9 cellular contexts compared by ENCODE assay signal in the genomic region with DNA sequence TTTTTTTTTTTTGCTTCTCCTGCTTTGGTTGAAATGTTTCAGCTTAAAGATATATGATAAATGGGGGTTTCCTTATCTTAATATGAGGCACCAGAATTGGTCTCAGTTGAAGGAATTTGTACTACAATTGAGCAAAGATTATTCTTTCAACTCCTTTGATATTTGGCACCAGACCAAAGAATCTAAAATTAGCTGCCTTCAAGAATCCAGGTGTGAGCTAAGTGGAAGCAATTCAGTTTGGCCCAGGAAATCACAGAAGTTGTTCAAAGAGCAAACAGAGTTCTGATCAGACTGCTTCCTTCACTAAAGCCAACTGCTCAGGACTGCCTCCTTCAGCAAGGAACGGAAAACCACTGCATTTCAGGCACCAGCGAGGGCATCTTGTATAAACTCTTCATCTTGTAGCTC.
DNase-seq lines count a peak whose midpoint lies in the region; ATAC-seq and TF ChIP-seq lines count a peak whose summit lies in the region.
"Had no signal": no experiment of that assay in that cellular context is flagged by ENCODE, and none has a peak within 500 bp of the region (broad histone marks: within the 10 kb centered on the region; RNA-seq: fewer than 3 reads in every experiment).

No MANE protein-coding gene starts in this region.

- WGBS in thyroid gland, 2 donors = 19 to 47% methylated on average over 2 of the region's 2 CpGs

- H3K9me3 Mint-ChIP-seq in activated CD4-positive, alpha-beta T cell treated with anti-CD3 and anti-CD28 coated beads, Interleukin-2, amount 10 ng/mL, durations not matched to agents 24 days and 14 days = peaks cover 20% of the 10 kb centered on the region

- H3K4me3 ChIP-seq in colonic mucosa = no peak overlapping the region
- H3K4me3 ChIP-seq in thyroid gland (replicated peaks in 1 of 3) = no peak overlapping the region

- peaks cover 5% of the 10 kb centered on the region for H3K27me3 Mint-ChIP-seq in activated CD4-positive, alpha-beta T cell treated with anti-CD3 and anti-CD28 coated beads, Interleukin-2, amount 10 ng/mL, durations not matched to agents 24 days and 14 days

- DNase-seq in activated CD4-positive, alpha-beta T cell treated with anti-CD3 and anti-CD28 coated beads, Interleukin-2, amount 10 ng/mL, durations not matched to agents 24 days and 14 days = peak; percentile 62
- DNase-seq in activated CD4-positive, alpha-beta T cell treated with anti-CD3 and anti-CD28 coated beads for 4 hours = no peak
- peak; percentile 89 for DNase-seq in NAMALWA (ENCODE audit: low spot score)
- peak; percentile 33 for DNase-seq in colonic mucosa
- peak; percentile 51 to 64 for DNase-seq in thyroid gland
- DNase-seq in putamen (ENCODE audit: low spot score) = no peak
- no peak for DNase-seq in HPDE6-E6E7 (ENCODE audit: extremely low spot score)
- DNase-seq: NCI-H774 had no signal

- TF ChIP-seq CTCF in colonic mucosa (IDR thresholded peaks at IDR 0.05) (no peak), thyroid gland (IDR thresholded peaks at IDR 0.05) (peak in 4 of 6 experiments; percentile 51 to 67 (median 56))

- H3K4me3 Mint-ChIP-seq in activated CD4-positive, alpha-beta T cell treated with anti-CD3 and anti-CD28 coated beads, Interleukin-2, amount 10 ng/mL, durations not matched to agents 24 days and 14 days = no peak overlapping the region

- H3K4me1 ChIP-seq in colonic mucosa (no peaks in the 10 kb centered on the region), thyroid gland (peaks cover 13 to 32% of the 10 kb centered on the region in 2 donors)

- H3K9me3 ChIP-seq in colonic mucosa (no peaks in the 10 kb centered on the region), thyroid gland (no peaks in the 10 kb centered on the region)

- H3K27ac ChIP-seq in colonic mucosa (no peak overlapping the region), thyroid gland (peak overlapping the region in 2 of 3 donors; percentile 27 to 50)

- no peaks in the 10 kb centered on the region for H3K36me3 ChIP-seq in colonic mucosa
- no peaks in the 10 kb centered on the region for H3K36me3 ChIP-seq in thyroid gland

- ATAC-seq in GM21515 (IDR thresholded peaks at IDR 0.05; ENCODE audit: unreplicated experiment) = no peak

- H3K27ac Mint-ChIP-seq in activated CD4-positive, alpha-beta T cell treated with anti-CD3 and anti-CD28 coated beads, Interleukin-2, amount 10 ng/mL, durations not matched to agents 24 days and 14 days = no peak overlapping the region

- no peak overlapping the region for H3K9ac ChIP-seq in colonic mucosa (ENCODE audit: low read depth in 2 of 2, low read length in 2 of 2)

- intact Hi-C loops in activated CD4-positive, alpha-beta T cell treated with anti-CD3 and anti-CD28 coated beads, Interleukin-2, amount 10 ng/mL, durations not matched to agents 24 days and 14 days (cut with micrococcal nuclease) = no loop called here
- intact Hi-C loops in colonic mucosa (cut with DNase I) (no loop called here), thyroid gland (cut with DNase I) (no loop called here)

- H3K27me3 ChIP-seq in colonic mucosa (no peaks in the 10 kb centered on the region), thyroid gland (no peaks in the 10 kb centered on the region)

- H3K36me3 Mint-ChIP-seq in activated CD4-positive, alpha-beta T cell treated with anti-CD3 and anti-CD28 coated beads, Interleukin-2, amount 10 ng/mL, durations not matched to agents 24 days and 14 days (ENCODE audit: low read depth) = no peaks in the 10 kb centered on the region

- H3K4me1 Mint-ChIP-seq in activated CD4-positive, alpha-beta T cell treated with anti-CD3 and anti-CD28 coated beads, Interleukin-2, amount 10 ng/mL, durations not matched to agents 24 days and 14 days = peaks cover 26% of the 10 kb centered on the region

- TF ChIP-seq POLR2A in thyroid gland (IDR thresholded peaks at IDR 0.05) = no peak

Comparison
In these comparisons a context has a peak if more than half of its experiments do, and no peak if none do; other contexts are left out.
1. DNase-seq: peak in activated CD4-positive, alpha-beta T cell treated with anti-CD3 and anti-CD28 coated beads, Interleukin-2, amount 10 ng/mL, durations not matched to agents 24 days and 14 days (single experiment), NAMALWA (single experiment), colonic mucosa (single experiment) and thyroid gland (2 of 2); none in activated CD4-positive, alpha-beta T cell treated with anti-CD3 and anti-CD28 coated beads for 4 hours (0 of 2), putamen (single experiment) and HPDE6-E6E7 (single experiment).